Comparison of ENCODE assay signal across 14 cellular contexts in genomic region chr4:63492515-63492914, GRCh38.
"Had no signal": no experiment of that assay in that cellular context is flagged by ENCODE, and none has a peak within 500 bp of the region (broad histone marks: within the 10 kb centered on the region; RNA-seq: fewer than 3 reads in every experiment).

No MANE protein-coding gene starts in this region.

- H3K27ac ChIP-seq: brain microvascular endothelial cell, lower lobe of right lung, parathyroid adenoma, right atrium auricular region, thyroid gland, vagina had no signal

- H3K4me1 ChIP-seq: lower lobe of right lung, parathyroid adenoma, right atrium auricular region, thyroid gland, vagina had no signal

- H3K27me3 ChIP-seq: brain microvascular endothelial cell, right atrium auricular region, thyroid gland, vagina had no signal

- ATAC-seq: activated CD8-positive, alpha-beta memory T cell treated with anti-CD3 and anti-CD28 coated beads, Interleukin-2, amount 10 ng/mL, durations not matched to agents 7 days and 5 days; lower lobe of right lung; stimulated activated effector memory CD8-positive, alpha-beta T cell treated with anti-CD3 and anti-CD28 coated beads, Interleukin-12 subunit alpha, Interleukin-12 subunit beta, amount 100 ng/mL, for 72 hours had no signal

- H3K9ac ChIP-seq: parathyroid adenoma had no signal

- H3K9me3 ChIP-seq: lower lobe of right lung, right atrium auricular region, thyroid gland, vagina had no signal

- H3K4me3 ChIP-seq: lower lobe of right lung, right atrium auricular region, thyroid gland, vagina had no signal

- H3K36me3 ChIP-seq: brain microvascular endothelial cell, lower lobe of right lung, right atrium auricular region, thyroid gland, vagina had no signal

- DNase-seq: activated CD4-positive, CD25-positive, alpha-beta regulatory T cell; activated CD8-positive, alpha-beta memory T cell treated with anti-CD3 and anti-CD28 coated beads, Interleukin-2, amount 10 ng/mL, durations not matched to agents 7 days and 5 days; activated gamma-delta T cell; activated T-cell treated with anti-CD3 and anti-CD28 coated beads, Interleukin-2, amount 50 U/mL, for 24 hours; amygdala; brain microvascular endothelial cell; immature natural killer cell; lower lobe of right lung; midbrain; thyroid gland had no signal

- H2AFZ ChIP-seq: parathyroid adenoma had no signal

- H3K79me2 ChIP-seq: parathyroid adenoma had no signal
